In the genomic region with DNA sequence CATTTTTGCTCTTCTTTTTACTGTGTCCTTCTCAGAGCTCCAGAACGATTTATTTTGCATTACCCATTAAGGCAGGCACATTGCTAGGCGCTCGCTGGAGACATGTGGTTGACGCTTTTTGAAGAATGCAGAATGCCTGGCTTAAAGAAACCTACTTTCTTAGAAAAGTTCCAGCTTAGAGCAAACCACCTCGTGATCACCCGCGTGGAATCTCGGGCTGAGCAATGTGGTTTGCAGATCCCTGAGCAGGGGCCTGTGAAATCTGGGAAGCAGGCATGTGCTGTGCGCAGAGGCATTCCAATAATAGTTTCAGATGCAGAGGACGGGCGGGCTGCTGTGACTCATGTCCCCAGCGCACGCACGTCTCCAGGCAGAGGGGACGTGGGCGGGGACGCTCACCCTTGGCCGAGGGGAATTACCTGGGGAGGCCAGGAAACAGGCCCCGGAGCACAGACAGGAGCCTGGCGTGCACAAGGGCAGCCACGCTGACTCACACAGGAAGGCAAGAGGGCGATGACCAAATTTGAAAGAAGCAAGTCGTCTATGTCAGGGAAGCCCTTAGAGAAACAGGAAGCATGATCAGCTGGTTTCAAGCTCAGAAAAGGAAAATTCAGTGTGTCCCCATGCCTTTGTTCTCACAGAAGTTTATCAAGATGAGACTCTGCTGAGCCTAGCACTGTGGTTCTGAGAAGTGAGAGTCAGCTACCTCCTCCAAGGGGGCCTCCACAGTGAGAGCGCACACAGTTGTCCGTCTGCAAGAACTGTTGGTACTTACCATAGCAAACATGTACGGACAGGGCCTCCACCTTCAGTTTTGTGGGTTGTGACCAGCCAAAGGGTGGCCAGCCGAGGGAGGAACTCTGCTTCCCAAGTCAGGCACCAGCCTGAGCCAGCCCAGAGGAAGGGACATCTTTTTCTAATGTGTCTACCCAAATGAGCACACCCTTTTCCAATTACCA, we compare ENCODE assay signal across 1 cellular context.
TF ChIP-seq lines count a peak whose summit lies in the region.

No MANE protein-coding gene starts in this region.

TF ChIP-seq in GM23338, 12 proteins besides CTCF, POLR2A, EP300 and RAD21 (continued from another document):
- TF ChIP-seq ETS1 (IDR thresholded peaks at IDR 0.05), result no peak
